ENCODE assay signal across 1 cellular context in the genomic region with DNA sequence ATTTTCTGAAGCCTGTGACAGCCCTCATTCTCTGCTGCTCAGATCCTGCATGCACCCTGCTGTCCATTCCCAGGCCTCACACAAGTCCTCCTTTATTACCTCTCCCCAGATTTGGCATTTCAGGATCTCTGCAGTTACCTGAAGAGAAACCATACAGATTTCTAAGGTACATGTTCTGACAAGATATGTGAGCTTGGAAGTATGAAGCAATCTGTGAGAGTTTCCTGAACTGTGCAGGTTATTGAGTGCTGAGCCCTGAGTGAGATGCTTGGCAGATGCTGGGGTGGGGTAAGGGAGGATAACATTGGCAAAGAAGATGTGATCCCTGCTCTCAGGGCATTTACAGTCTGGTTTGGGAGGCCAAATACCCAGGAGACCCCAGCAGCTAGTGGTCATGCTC.
TF ChIP-seq lines count a peak whose summit lies in the region.

No MANE protein-coding gene starts in this region.

TF ChIP-seq in IMR-90, 13 proteins besides CTCF, POLR2A, EP300 and RAD21 (continued from another document):
- TF ChIP-seq, protein P1, sequence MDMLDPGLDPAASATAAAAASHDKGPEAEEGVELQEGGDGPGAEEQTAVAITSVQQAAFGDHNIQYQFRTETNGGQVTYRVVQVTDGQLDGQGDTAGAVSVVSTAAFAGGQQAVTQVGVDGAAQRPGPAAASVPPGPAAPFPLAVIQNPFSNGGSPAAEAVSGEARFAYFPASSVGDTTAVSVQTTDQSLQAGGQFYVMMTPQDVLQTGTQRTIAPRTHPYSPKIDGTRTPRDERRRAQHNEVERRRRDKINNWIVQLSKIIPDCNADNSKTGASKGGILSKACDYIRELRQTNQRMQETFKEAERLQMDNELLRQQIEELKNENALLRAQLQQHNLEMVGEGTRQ (IDR thresholded peaks at IDR 0.05; ENCODE audit: low read depth, low read length): no peak
- TF ChIP-seq CHD1 (IDR thresholded peaks at IDR 0.05; ENCODE audit: low read depth, low read length) (no peak), CEBPB (IDR thresholded peaks at IDR 0.05; ENCODE audit: low read depth, low read length) (no peak), NFE2L2 (IDR thresholded peaks at IDR 0.05; ENCODE audit: low read depth, low read length) (no peak), MXI1 (IDR thresholded peaks at IDR 0.05; ENCODE audit: borderline replicate concordance, low read depth, low read length) (no peak), MAZ (IDR thresholded peaks at IDR 0.05; ENCODE audit: borderline replicate concordance, low read depth, low read length) (no peak)
